In genomic region chr14:47596232-47596631, GRCh38 we compare ENCODE assay signal across 19 cellular contexts.
A peak's percentile ranks its signal among the peaks of the same experiment; 100 is the strongest.
DNase-seq lines count a peak whose midpoint lies in the region; ATAC-seq and TF ChIP-seq lines count a peak whose summit lies in the region.
"Had no signal": no experiment of that assay in that cellular context is flagged by ENCODE, and none has a peak within 500 bp of the region (broad histone marks: within the 10 kb centered on the region; RNA-seq: fewer than 3 reads in every experiment).

No MANE protein-coding gene starts in this region.

- H3K27ac ChIP-seq in spleen, result no peak overlapping the region
- H3K27ac ChIP-seq: A549, pancreas, upper lobe of right lung had no signal

- no peak overlapping the region for H3K4me3 Mint-ChIP-seq in HFFc6
- H3K4me3 Mint-ChIP-seq: effector memory CD8-positive, alpha-beta T cell had no signal

- 71 to 84% (median 76%) methylated on average over 3 of the region's 3 CpGs for WGBS in spleen, 5 donors

- no peaks in the 10 kb centered on the region; the same call in 1 of the 2 replicates for H3K36me3 Mint-ChIP-seq in HFFc6 (ENCODE audit: low read depth)

- H3K9me3 ChIP-seq in spleen, result peaks cover 0 to 8% (median 0%) of the 10 kb centered on the region in 8 donors
- H3K9me3 ChIP-seq: A549, pancreas, upper lobe of right lung had no signal

- no peaks in the 10 kb centered on the region for H3K27me3 ChIP-seq in spleen (replicated peaks in 1 of 7)
- H3K27me3 ChIP-seq: pancreas, upper lobe of right lung had no signal

- TF ChIP-seq POLR2A in GM18505 (IDR thresholded peaks at IDR 0.05; ENCODE audit: borderline replicate concordance, extremely low read depth, insufficient read depth, insufficient read length) (no peak), spleen (IDR thresholded peaks at IDR 0.05) (no peak)

- H3K4me1 ChIP-seq in spleen, result no peaks in the 10 kb centered on the region
- H3K4me1 ChIP-seq: A549, pancreas, upper lobe of right lung had no signal

- DNase-seq in HFFc6, result no peak
- no peak for DNase-seq in spleen
- no peak for DNase-seq in stimulated activated naive CD8-positive, alpha-beta T cell treated with anti-CD3 and anti-CD28 coated beads, Interleukin-15, Interleukin-2, amounts not matched to agents 100 U/mL and 50 U/mL, for 24 hours
- no peak for DNase-seq in DMS79 treated with DMSO at 0.1 percent for 48 hours (lab: John Stamatoyannopoulos, UW)
- DNase-seq: activated naive CD4-positive, alpha-beta T cell; effector memory CD8-positive, alpha-beta T cell; foreskin fibroblast; NCI-H1105; NCI-H774; pancreas; Right ventricle myocardium superior; stimulated activated CD4-positive, alpha-beta T cell treated with anti-CD3 and anti-CD28 coated beads, Interleukin-15, amount 100 ng/mL, for 24 hours; T-helper 9 cell; upper lobe of right lung had no signal

- H3K4me3 ChIP-seq in spleen, result no peak overlapping the region
- H3K4me3 ChIP-seq: A549, pancreas, upper lobe of right lung had no signal

- TF ChIP-seq CTCF in HFFc6 (IDR thresholded peaks at IDR 0.05), result no peak
- no peak for TF ChIP-seq CTCF in spleen (IDR thresholded peaks at IDR 0.05 in 8 of 11, conservative IDR thresholded peaks at IDR 0.05 in 3 of 11)

- H3K27me3 Mint-ChIP-seq in HFFc6 (ENCODE audit: insufficient read depth), result no peaks in the 10 kb centered on the region
- H3K27me3 Mint-ChIP-seq: effector memory CD8-positive, alpha-beta T cell had no signal

- no peak overlapping the region for H3K27ac Mint-ChIP-seq in HFFc6
- H3K27ac Mint-ChIP-seq: effector memory CD8-positive, alpha-beta T cell had no signal

- ATAC-seq in GM18505 (IDR thresholded peaks at IDR 0.05; ENCODE audit: unreplicated experiment), result peak; percentile 83
- ATAC-seq in GM19468 (IDR thresholded peaks at IDR 0.05; ENCODE audit: extremely low read depth, unreplicated experiment), result peak; percentile 78
- peak; percentile 83 for ATAC-seq in HG02840 (IDR thresholded peaks at IDR 0.05; ENCODE audit: low FRiP score, unreplicated experiment)
- ATAC-seq in HG03378 (IDR thresholded peaks at IDR 0.05; ENCODE audit: unreplicated experiment), result peak; percentile 90
- ATAC-seq in stimulated activated naive CD8-positive, alpha-beta T cell treated with anti-CD3 and anti-CD28 coated beads, Interleukin-15, Interleukin-2, amounts not matched to agents 100 U/mL and 50 U/mL, for 24 hours, result no peak
- ATAC-seq: A549; effector memory CD8-positive, alpha-beta T cell; pancreas; upper lobe of right lung had no signal

- peaks cover 54% of the 10 kb centered on the region for H3K9me3 Mint-ChIP-seq in HFFc6

- intact Hi-C loops in spleen (cut with DNase I; ENCODE audit: low total_unique reads), result no loop called here

- no peaks in the 10 kb centered on the region for H3K36me3 ChIP-seq in spleen
- H3K36me3 ChIP-seq: pancreas, upper lobe of right lung had no signal

- H3K4me1 Mint-ChIP-seq in HFFc6 (ENCODE audit: low read depth), result no peaks in the 10 kb centered on the region
